13 cellular contexts compared by ENCODE assay signal in the genomic region with DNA sequence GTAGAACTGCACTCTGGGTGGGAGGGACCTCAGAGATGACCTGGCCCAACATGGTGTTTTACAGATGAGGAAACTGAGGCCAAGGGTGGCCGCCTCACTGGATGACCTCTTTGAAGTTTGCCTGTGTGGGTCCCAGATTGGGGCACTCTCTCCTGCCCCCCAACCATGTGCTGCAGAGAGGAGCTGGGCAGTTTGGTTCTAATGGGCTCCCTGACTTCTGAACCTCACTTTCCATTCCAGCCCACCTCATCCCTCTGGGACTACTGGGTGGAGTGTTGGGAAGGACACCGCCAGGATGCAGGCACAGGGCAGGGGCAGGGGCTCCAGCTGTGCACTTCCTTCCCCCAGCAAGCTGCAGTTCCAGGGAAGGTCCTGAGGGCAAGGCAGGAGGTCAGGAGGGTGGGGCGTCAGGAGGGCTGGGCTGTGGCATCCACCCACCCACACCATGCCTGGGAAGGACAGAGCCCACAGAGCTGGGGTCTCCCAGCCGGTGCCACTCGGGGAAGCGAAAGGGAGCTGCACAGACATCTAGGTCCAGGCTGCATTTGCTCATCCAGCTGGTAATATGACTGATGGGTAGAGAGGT. TPM values are rescaled to one million over a fixed set of nuclear protein-coding genes. Genes with fewer than 3 reads are reported as not detected.
DNase-seq lines count a peak whose midpoint lies in the region; ATAC-seq and TF ChIP-seq lines count a peak whose summit lies in the region.
"Had no signal": no experiment of that assay in that cellular context is flagged by ENCODE, and none has a peak within 500 bp of the region (broad histone marks: within the 10 kb centered on the region; RNA-seq: fewer than 3 reads in every experiment).

No MANE protein-coding gene starts in this region.

- ATAC-seq in HG03097 (IDR thresholded peaks at IDR 0.05; ENCODE audit: low FRiP score, unreplicated experiment) (no peak), GM18511 (IDR thresholded peaks at IDR 0.05; ENCODE audit: unreplicated experiment) (no peak)

- H4K8ac ChIP-seq in neuronal stem cell (ENCODE audit: low read depth, low read length): no peak overlapping the region

- no peak overlapping the region for H2BK120ac ChIP-seq in neuronal stem cell (ENCODE audit: low read depth, low read length)

- H4K91ac ChIP-seq in neuronal stem cell (ENCODE audit: low read depth, low read length, poor library complexity): peak overlapping the region; percentile 44

- H3K36me3 ChIP-seq in BLaER1: no peaks in the 10 kb centered on the region
- H3K36me3 ChIP-seq in MG63: no peaks in the 10 kb centered on the region
- no peaks in the 10 kb centered on the region for H3K36me3 ChIP-seq in fibroblast of lung (ENCODE audit: control insufficient read depth, insufficient read depth, low read length)
- H3K36me3 ChIP-seq in neuronal stem cell (replicated peaks in 1 of 2; ENCODE audit: control insufficient read depth in 2 of 2, insufficient read depth in 2 of 2, low read length in 2 of 2): no peaks in the 10 kb centered on the region
- H3K36me3 ChIP-seq: HAP-1, Peyer's patch had no signal

- H3K4me3 ChIP-seq in BLaER1 (no peak overlapping the region), MG63 (no peak overlapping the region), fibroblast of lung (replicated peaks in 1 of 4; ENCODE audit: control extremely low read depth in 1 of 4, insufficient read depth in 1 of 4, low read depth in 3 of 4, low read length in 4 of 4) (no peak overlapping the region), neuronal stem cell (ENCODE audit: low read length in 2 of 2) (no peak overlapping the region), foreskin fibroblast (ENCODE audit: low read depth in 1 of 2, low read length in 2 of 2) (no peak overlapping the region)
- H3K4me3 ChIP-seq: HAP-1, Peyer's patch had no signal

- H2AFZ ChIP-seq in fibroblast of lung (ENCODE audit: low read length): peak overlapping the region; percentile 6
- peak overlapping the region; percentile 64 for H2AFZ ChIP-seq in neuronal stem cell (ENCODE audit: low read length)

- no peak overlapping the region for H3K4ac ChIP-seq in neuronal stem cell (ENCODE audit: low read length)

- H3K4me2 ChIP-seq in BLaER1 (0 out of 2 replicates have a peak overlapping the region, but pooled peaks have one; percentile 8), fibroblast of lung (ENCODE audit: extremely low read depth, insufficient read depth, low read length) (no peak overlapping the region), neuronal stem cell (ENCODE audit: insufficient read depth, low read length, poor library complexity, severe bottlenecking) (no peak overlapping the region)

- H3K79me1 ChIP-seq in neuronal stem cell (ENCODE audit: low read depth, low read length): no peaks in the 10 kb centered on the region

- peak overlapping the region; percentile 58 for H2AK5ac ChIP-seq in neuronal stem cell (ENCODE audit: low read depth, low read length)

- H3K27me3 ChIP-seq in BLaER1 (no peaks in the 10 kb centered on the region), MG63 (no peaks in the 10 kb centered on the region), fibroblast of lung (ENCODE audit: control insufficient read depth, insufficient read depth, low read length) (peaks cover 3% of the 10 kb centered on the region), neuronal stem cell (ENCODE audit: control insufficient read depth in 3 of 3, insufficient read depth in 3 of 3, low read depth in 1 of 3, low read length in 3 of 3) (peaks cover 0 to 38% (median 0%) of the 10 kb centered on the region in 3 experiments)
- H3K27me3 ChIP-seq: Peyer's patch had no signal

- H3K27ac ChIP-seq in BLaER1: no peak overlapping the region
- no peak overlapping the region for H3K27ac ChIP-seq in fibroblast of lung (ENCODE audit: insufficient read depth, low read length)
- H3K27ac ChIP-seq in neuronal stem cell (replicated peaks; ENCODE audit: low read length): no peak overlapping the region
- H3K27ac ChIP-seq: Peyer's patch had no signal

- no peak overlapping the region for H3K9ac ChIP-seq in BLaER1
- H3K9ac ChIP-seq in fibroblast of lung (ENCODE audit: insufficient read depth, low read length): no peak overlapping the region
- peak overlapping the region; percentile 45 for H3K9ac ChIP-seq in neuronal stem cell (ENCODE audit: low read depth, low read length, poor library complexity)

- no peak for TF ChIP-seq CTCF in fibroblast of lung (conservative IDR thresholded peaks at IDR 0.05 in 1 of 2, IDR thresholded peaks at IDR 0.05 in 1 of 2; ENCODE audit: low read depth in 1 of 2, low read length in 2 of 2)
- TF ChIP-seq CTCF in foreskin fibroblast (IDR thresholded peaks at IDR 0.05; ENCODE audit: low read depth, low read length): no peak

- H3K9me3 ChIP-seq in BLaER1 (no peaks in the 10 kb centered on the region), MG63 (no peaks in the 10 kb centered on the region), fibroblast of lung (ENCODE audit: control insufficient read depth, insufficient read depth, low read depth, low read length) (no peaks in the 10 kb centered on the region), neuronal stem cell (replicated peaks in 1 of 2; ENCODE audit: control insufficient read depth in 2 of 2, insufficient read depth in 1 of 2, low read depth in 1 of 2, low read length in 2 of 2) (no peaks in the 10 kb centered on the region)
- H3K9me3 ChIP-seq: HAP-1, Peyer's patch had no signal

- H3K14ac ChIP-seq in neuronal stem cell (ENCODE audit: low read length): no peak overlapping the region

- H2BK5ac ChIP-seq in neuronal stem cell (ENCODE audit: low read length): no peak overlapping the region

- H3K4me1 ChIP-seq in BLaER1: peaks cover 37% of the 10 kb centered on the region
- peaks cover 4% of the 10 kb centered on the region for H3K4me1 ChIP-seq in fibroblast of lung (ENCODE audit: control insufficient read depth, extremely low read depth, insufficient read depth, low read length)
- H3K4me1 ChIP-seq in neuronal stem cell (ENCODE audit: control insufficient read depth in 2 of 2, insufficient read depth in 1 of 2, low read depth in 1 of 2, low read length in 2 of 2): peaks cover 1 to 4% of the 10 kb centered on the region in 2 donors
- H3K4me1 ChIP-seq: HAP-1 had no signal

- WGBS in neuronal stem cell (ENCODE audit: extremely low coverage in 2 of 2, insufficient read length in 2 of 2, insufficient replicate concordance in 1 of 2), 2 donors: no CpG with 5 or more reads among the region's 6 CpGs

- H4K20me1 ChIP-seq in BLaER1 (no peaks in the 10 kb centered on the region), fibroblast of lung (ENCODE audit: control insufficient read depth, extremely low read depth, insufficient read depth, low read length) (no peaks in the 10 kb centered on the region)

- H3K79me2 ChIP-seq in fibroblast of lung (ENCODE audit: control insufficient read depth, insufficient read depth, low read length): no peaks in the 10 kb centered on the region

- H2BK15ac ChIP-seq in neuronal stem cell (ENCODE audit: low read length): peak overlapping the region; percentile 50

- H2BK12ac ChIP-seq in neuronal stem cell (ENCODE audit: low read length): no peak overlapping the region

- H3K18ac ChIP-seq in neuronal stem cell (ENCODE audit: low read length): peak overlapping the region; percentile 41

- no peak overlapping the region for H3K23ac ChIP-seq in neuronal stem cell (ENCODE audit: low read depth, low read length, poor library complexity)

- DNase-seq in MG63 (peak; percentile 12), fibroblast of lung (ENCODE audit: low read depth in 2 of 2) (no peak), neuronal stem cell (ENCODE audit: low spot score) (no peak), foreskin fibroblast (no peak)
- no peak for DNase-seq in stimulated activated naive CD4-positive, alpha-beta T cell (lab: John Stamatoyannopoulos, UW)

RNA-seq across cellular contexts. Expression of gene EPS8L3, which starts 10.3 kb away (rescaled TPM):
- not detected in 2 replicates for total RNA-seq in MG63 (2014; rRNA removed; shearing (Covaris generic); ENCODE audit: low replicate concordance)
- not detected in 2 replicates for total RNA-seq in fibroblast of lung
- polyA plus RNA-seq in fibroblast of lung: not detected in 2 replicates
- not detected in 2 replicates for polyA plus RNA-seq in fibroblast of lung (2012)
- not detected in 2 replicates for polyA minus RNA-seq in fibroblast of lung (ENCODE audit: low replicate concordance)
- polyA plus RNA-seq in neuronal stem cell (2013, experiment 1 of 2): not detected
- polyA plus RNA-seq in neuronal stem cell (2013, experiment 2 of 2): 0.03 TPM
- total RNA-seq: M059J, osteocyte had no signal

RNA-seq across cellular contexts. Expression of gene GSTM3, which starts 33.2 kb away (rescaled TPM):
- total RNA-seq in MG63 (2014; rRNA removed; shearing (Covaris generic); ENCODE audit: low replicate concordance): 47.2 and 80.3 TPM in 2 replicates
- total RNA-seq in fibroblast of lung: 37.0 and 51.4 TPM in 2 replicates
- 90.0 and 207 TPM in 2 replicates for polyA plus RNA-seq in fibroblast of lung
- 78.1 and 175 TPM in 2 replicates for polyA plus RNA-seq in fibroblast of lung (2012)
- 13.9 and 96.8 TPM in 2 replicates for polyA minus RNA-seq in fibroblast of lung (ENCODE audit: low replicate concordance)
- polyA plus RNA-seq in neuronal stem cell (2013, experiment 1 of 2): 29.3 TPM
- 29.7 TPM for polyA plus RNA-seq in neuronal stem cell (2013, experiment 2 of 2)
- total RNA-seq: HT-29 had no signal
